2 cellular contexts compared by ENCODE assay signal in genomic region chr9:112900901-112901300, GRCh38.
TF ChIP-seq lines count a peak whose summit lies in the region.

No MANE protein-coding gene starts in this region.

TF ChIP-seq in HepG2, 621 proteins besides CTCF, POLR2A, EP300 and RAD21:
- TF ChIP-seq SMC3 (IDR thresholded peaks at IDR 0.05; ENCODE audit: low read length) (no peak), EEA1 (CRISPR knock-in tag; IDR thresholded peaks at IDR 0.05; ENCODE audit: borderline replicate concordance) (no peak), RAD51 (IDR thresholded peaks at IDR 0.05; ENCODE audit: borderline replicate concordance) (peak; percentile 79; the same call in 1 of the 2 replicates), USF2 (IDR thresholded peaks at IDR 0.05; ENCODE audit: low read depth, low read length) (peak; percentile 44), USF2 (CRISPR knock-in tag; IDR thresholded peaks at IDR 0.05; ENCODE audit: borderline replicate concordance) (no peak), ARID3A (IDR thresholded peaks at IDR 0.05; ENCODE audit: low read depth, low read length) (no peak), RFX3 (CRISPR knock-in tag; IDR thresholded peaks at IDR 0.05) (no peak), RBAK (CRISPR knock-in tag; IDR thresholded peaks at IDR 0.05) (no peak), MED1 (CRISPR knock-in tag; IDR thresholded peaks at IDR 0.05) (no peak), ZNF577 (CRISPR knock-in tag; IDR thresholded peaks at IDR 0.05; ENCODE audit: borderline replicate concordance, low read depth) (no peak)

TF ChIP-seq in Ishikawa, 13 proteins besides CTCF, POLR2A, EP300 and RAD21:
- TF ChIP-seq, protein P1, sequence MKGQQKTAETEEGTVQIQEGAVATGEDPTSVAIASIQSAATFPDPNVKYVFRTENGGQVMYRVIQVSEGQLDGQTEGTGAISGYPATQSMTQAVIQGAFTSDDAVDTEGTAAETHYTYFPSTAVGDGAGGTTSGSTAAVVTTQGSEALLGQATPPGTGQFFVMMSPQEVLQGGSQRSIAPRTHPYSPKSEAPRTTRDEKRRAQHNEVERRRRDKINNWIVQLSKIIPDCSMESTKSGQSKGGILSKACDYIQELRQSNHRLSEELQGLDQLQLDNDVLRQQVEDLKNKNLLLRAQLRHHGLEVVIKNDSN (IDR thresholded peaks at IDR 0.05): peak; percentile 40; the same call in 1 of the 2 replicates
- TF ChIP-seq FOXM1 (IDR thresholded peaks at IDR 0.05; ENCODE audit: borderline replicate concordance, low read depth): no peak
- no peak for TF ChIP-seq CEBPB (IDR thresholded peaks at IDR 0.05)
TF ChIP-seq in Ishikawa: peak in this region for 1.
